Comparison of ENCODE assay signal across 8 cellular contexts in the genomic region with DNA sequence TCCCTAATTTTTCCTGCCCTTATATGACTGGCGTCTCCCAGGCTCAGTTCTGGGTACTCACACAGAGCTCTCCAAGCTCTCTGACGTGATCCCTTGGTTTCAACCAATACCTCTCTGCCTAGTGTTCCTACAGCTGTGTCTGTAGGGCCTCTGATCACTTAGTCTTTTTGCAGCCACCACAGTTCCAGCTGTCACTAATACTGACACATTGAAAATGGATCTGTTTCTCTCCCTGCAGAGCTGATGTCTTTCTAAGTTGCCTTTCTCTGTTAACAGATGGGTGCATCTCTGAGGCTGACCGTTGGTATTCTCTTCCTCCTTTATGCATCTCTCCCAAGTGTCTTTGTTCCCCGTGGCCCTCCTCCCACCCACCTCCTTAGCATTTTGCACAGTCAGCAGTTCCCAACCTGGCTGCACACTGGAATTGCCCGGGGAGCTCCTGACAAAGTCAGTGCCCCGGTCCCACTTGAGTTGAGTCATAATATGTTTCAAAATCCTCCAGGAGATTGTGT.
DNase-seq lines count a peak whose midpoint lies in the region; ATAC-seq and TF ChIP-seq lines count a peak whose summit lies in the region.

No MANE protein-coding gene starts in this region.

- TF ChIP-seq CTCF in fibroblast of villous mesenchyme (IDR thresholded peaks at IDR 0.05; ENCODE audit: insufficient read depth, low read depth, low read length) = no peak
- no peak for TF ChIP-seq CTCF in smooth muscle cell (IDR thresholded peaks at IDR 0.05; ENCODE audit: borderline replicate concordance, insufficient read depth, poor library complexity, severe bottlenecking)

- H3K4me1 ChIP-seq in smooth muscle cell (ENCODE audit: low read depth) = peaks cover 49% of the 10 kb centered on the region
- H3K4me1 ChIP-seq in naive thymus-derived CD4-positive, alpha-beta T cell (ENCODE audit: control insufficient read depth in 2 of 2, insufficient read depth in 2 of 2, low read length in 2 of 2) = peaks cover 0 to 4% of the 10 kb centered on the region in 2 donors

- no peaks in the 10 kb centered on the region for H3K9me3 ChIP-seq in smooth muscle cell (replicated peaks; ENCODE audit: low read depth)
- no peaks in the 10 kb centered on the region for H3K9me3 ChIP-seq in naive thymus-derived CD4-positive, alpha-beta T cell (ENCODE audit: control insufficient read depth in 2 of 3, low read length in 3 of 3)

- peak overlapping the region; percentile 89 for H3K27ac ChIP-seq in smooth muscle cell (ENCODE audit: low read depth)
- no peak overlapping the region for H3K27ac ChIP-seq in naive thymus-derived CD4-positive, alpha-beta T cell (ENCODE audit: low read depth, low read length)

- peaks cover 18% of the 10 kb centered on the region for H3F3A ChIP-seq in smooth muscle cell (ENCODE audit: low read depth)

- H3K36me3 ChIP-seq in smooth muscle cell (ENCODE audit: low read depth) = no peaks in the 10 kb centered on the region
- H3K36me3 ChIP-seq in naive thymus-derived CD4-positive, alpha-beta T cell (ENCODE audit: control insufficient read depth in 2 of 3, insufficient read depth in 3 of 3, low read length in 3 of 3) = no peaks in the 10 kb centered on the region

- peaks cover 25 to 78% (median 68%) of the 10 kb centered on the region in 7 donors for H3K4me1 Mint-ChIP-seq in naive thymus-derived CD4-positive, alpha-beta T cell

- no peak overlapping the region for H3K9ac ChIP-seq in smooth muscle cell (ENCODE audit: low read depth)

- DNase-seq in NCI-H2227 treated with DMSO at 0.1 percent for 48 hours (lab: John Stamatoyannopoulos, UW) (peak; percentile 83), fibroblast of villous mesenchyme (ENCODE audit: low read depth) (peak; percentile 25), smooth muscle cell (lab: John Stamatoyannopoulos, UW; ENCODE audit: unreplicated experiment) (no peak), germinal center (ENCODE audit: low spot score) (no peak), NCI-H1436 treated with DMSO at 0.1 percent for 48 hours (lab: John Stamatoyannopoulos, UW) (no peak), NK-92 (lab: John Stamatoyannopoulos, UW; ENCODE audit: unreplicated experiment) (no peak)
- DNase-seq in naive thymus-derived CD4-positive, alpha-beta T cell = no peak

- no peaks in the 10 kb centered on the region for H3K27me3 Mint-ChIP-seq in naive thymus-derived CD4-positive, alpha-beta T cell

- CTCF ChIA-PET in naive thymus-derived CD4-positive, alpha-beta T cell (lab: Charles Lee) = no interaction called here

- peaks cover 0 to 14% (median 9%) of the 10 kb centered on the region in 5 donors for H3K36me3 Mint-ChIP-seq in naive thymus-derived CD4-positive, alpha-beta T cell

- no peaks in the 10 kb centered on the region for H3K27me3 ChIP-seq in smooth muscle cell (ENCODE audit: low read depth)
- no peaks in the 10 kb centered on the region for H3K27me3 ChIP-seq in naive thymus-derived CD4-positive, alpha-beta T cell (ENCODE audit: control insufficient read depth in 2 of 2, insufficient read depth in 2 of 2, low read length in 2 of 2)

- H3K4me3 Mint-ChIP-seq in naive thymus-derived CD4-positive, alpha-beta T cell = peak overlapping the region in 1 of 10 donors; percentile 24

- WGBS in smooth muscle cell (ENCODE audit: low lambda C conversion rate) = 17% methylated on average over 6 of the region's 6 CpGs

- peak overlapping the region; percentile 78 for H3K4me2 ChIP-seq in smooth muscle cell

- POLR2A ChIA-PET in naive thymus-derived CD4-positive, alpha-beta T cell (lab: Charles Lee) = no interaction called here

- H2AFZ ChIP-seq in smooth muscle cell (ENCODE audit: low read depth) = peak overlapping the region; percentile 30

- peak; percentile 57 for ATAC-seq in GM21723 (IDR thresholded peaks at IDR 0.05; ENCODE audit: unreplicated experiment)
- no peak for ATAC-seq in naive thymus-derived CD4-positive, alpha-beta T cell

- H4K20me1 ChIP-seq in smooth muscle cell (ENCODE audit: low read depth) = peaks cover 5% of the 10 kb centered on the region

- H3K4me3 ChIP-seq in fibroblast of villous mesenchyme (ENCODE audit: low read depth, low read length) (no peak overlapping the region), smooth muscle cell (peak overlapping the region; percentile 15)
- H3K4me3 ChIP-seq in naive thymus-derived CD4-positive, alpha-beta T cell (ENCODE audit: low read length) = no peak overlapping the region

- H3K9me3 Mint-ChIP-seq in naive thymus-derived CD4-positive, alpha-beta T cell = no peaks in the 10 kb centered on the region

- peaks cover 41% of the 10 kb centered on the region for H3K79me2 ChIP-seq in smooth muscle cell (ENCODE audit: low read depth)

- peak overlapping the region in 4 of 9 donors; percentile 8 to 70 (median 42) for H3K27ac Mint-ChIP-seq in naive thymus-derived CD4-positive, alpha-beta T cell

- intact Hi-C loops in naive thymus-derived CD4-positive, alpha-beta T cell (cut with micrococcal nuclease) = no loop called here

Comparison
In these comparisons a context has a peak if more than half of its experiments do, and no peak if none do; other contexts are left out.
1. DNase-seq: peak in NCI-H2227 treated with DMSO at 0.1 percent for 48 hours (single experiment) and fibroblast of villous mesenchyme (single experiment); none in smooth muscle cell (single experiment), germinal center (single experiment), naive thymus-derived CD4-positive, alpha-beta T cell (0 of 9), NCI-H1436 treated with DMSO at 0.1 percent for 48 hours (single experiment) and NK-92 (single experiment).